ENCODE assay signal across 20 cellular contexts in genomic region chr4:83326546-83326945, GRCh38. TPM values are rescaled to one million over a fixed set of nuclear protein-coding genes. Genes with fewer than 3 reads are reported as not detected.
DNase-seq lines count a peak whose midpoint lies in the region; FAIRE-seq and TF ChIP-seq lines count a peak whose summit lies in the region.
"Had no signal": no experiment of that assay in that cellular context is flagged by ENCODE, and none has a peak within 500 bp of the region (broad histone marks: within the 10 kb centered on the region; RNA-seq: fewer than 3 reads in every experiment).

No MANE protein-coding gene starts in this region.

- no peak overlapping the region for H3K27ac ChIP-seq in OCI-LY3 (ENCODE audit: low read length)
- H3K27ac ChIP-seq in neutrophil: peak overlapping the region; percentile 43
- H3K27ac ChIP-seq in small intestine (ENCODE audit: low read depth in 1 of 2, low read length in 1 of 2): no peak overlapping the region
- no peak overlapping the region for H3K27ac ChIP-seq in neuronal stem cell (replicated peaks; ENCODE audit: low read length)
- H3K27ac ChIP-seq: 22Rv1 had no signal

- H3K79me2 ChIP-seq in OCI-LY3 (ENCODE audit: low read length): no peaks in the 10 kb centered on the region

- H3K4me2 ChIP-seq in OCI-LY3 (ENCODE audit: low read length): no peak overlapping the region
- H3K4me2 ChIP-seq in neuronal stem cell (ENCODE audit: insufficient read depth, low read length, poor library complexity, severe bottlenecking): no peak overlapping the region

- no peaks in the 10 kb centered on the region for H3K79me1 ChIP-seq in neuronal stem cell (ENCODE audit: low read depth, low read length)

- no peak overlapping the region for H3K18ac ChIP-seq in neuronal stem cell (ENCODE audit: low read length)

- DNase-seq in Ammon's horn (ENCODE audit: low spot score) (peak; percentile 53), small intestine (no peak), HTR-8/SVneo (ENCODE audit: insufficient read length, low spot score) (no peak), neuronal stem cell (ENCODE audit: low spot score) (no peak)
- DNase-seq: BE2C; Caco-2; CD4-positive, CD25-positive, alpha-beta regulatory T cell; CD8-positive, alpha-beta T cell; DMS153; DND-41; GOT3; HFFc6 had no signal

- H3K4ac ChIP-seq in neuronal stem cell (ENCODE audit: low read length): no peak overlapping the region

- H3K27me3 ChIP-seq in OCI-LY3 (ENCODE audit: low read depth, low read length): peaks cover 5% of the 10 kb centered on the region; the same call in 1 of the 2 replicates
- H3K27me3 ChIP-seq in neutrophil: no peaks in the 10 kb centered on the region
- H3K27me3 ChIP-seq in small intestine (ENCODE audit: control insufficient read depth in 2 of 2, insufficient read depth in 2 of 2, low read length in 2 of 2): no peaks in the 10 kb centered on the region
- H3K27me3 ChIP-seq in neuronal stem cell (ENCODE audit: control insufficient read depth in 3 of 3, insufficient read depth in 3 of 3, low read depth in 1 of 3, low read length in 3 of 3): peaks cover 0 to 51% (median 0%) of the 10 kb centered on the region in 3 experiments
- H3K27me3 ChIP-seq: BE2C had no signal

- no peak overlapping the region for H2AK5ac ChIP-seq in neuronal stem cell (ENCODE audit: low read depth, low read length)

- H3K4me1 ChIP-seq in OCI-LY3 (ENCODE audit: low read length): peaks cover 3% of the 10 kb centered on the region; the same call in 1 of the 2 replicates
- peaks cover 35 to 43% of the 10 kb centered on the region in 2 experiments for H3K4me1 ChIP-seq in neutrophil (ENCODE audit: control insufficient read depth in 1 of 2, insufficient read depth in 1 of 2, low read depth in 1 of 2, low read length in 1 of 2)
- no peaks in the 10 kb centered on the region for H3K4me1 ChIP-seq in small intestine (ENCODE audit: control insufficient read depth in 2 of 2, insufficient read depth in 1 of 2, low read depth in 1 of 2, low read length in 1 of 2)
- H3K4me1 ChIP-seq in neuronal stem cell (ENCODE audit: control insufficient read depth in 2 of 2, insufficient read depth in 1 of 2, low read depth in 1 of 2, low read length in 2 of 2): no peaks in the 10 kb centered on the region
- H3K4me1 ChIP-seq: BE2C, HAP-1 had no signal

- H2AFZ ChIP-seq in OCI-LY3 (ENCODE audit: low read depth, low read length) (peak overlapping the region; percentile 9; the same call in 1 of the 2 replicates), neuronal stem cell (ENCODE audit: low read length) (no peak overlapping the region)

- no peak for TF ChIP-seq CTCF in OCI-LY3 (IDR thresholded peaks at IDR 0.05; ENCODE audit: low read depth, low read length)
- no peak for TF ChIP-seq CTCF in neutrophil (IDR thresholded peaks at IDR 0.05)

- no peak overlapping the region for H2BK5ac ChIP-seq in neuronal stem cell (ENCODE audit: low read length)

- H4K20me1 ChIP-seq in OCI-LY3 (ENCODE audit: insufficient read depth, low read length): no peaks in the 10 kb centered on the region

- H2BK12ac ChIP-seq in neuronal stem cell (ENCODE audit: low read length): no peak overlapping the region

- H3K9ac ChIP-seq in OCI-LY3 (ENCODE audit: low read length) (no peak overlapping the region), neuronal stem cell (ENCODE audit: low read depth, low read length, poor library complexity) (no peak overlapping the region)

- H3K36me3 ChIP-seq in OCI-LY3 (replicated peaks; ENCODE audit: low read depth, low read length) (no peaks in the 10 kb centered on the region), neutrophil (no peaks in the 10 kb centered on the region), small intestine (ENCODE audit: control insufficient read depth in 2 of 2, insufficient read depth in 2 of 2, low read length in 2 of 2) (no peaks in the 10 kb centered on the region), neuronal stem cell (replicated peaks in 1 of 2; ENCODE audit: control insufficient read depth in 2 of 2, insufficient read depth in 2 of 2, low read length in 2 of 2) (no peaks in the 10 kb centered on the region)
- H3K36me3 ChIP-seq: BE2C had no signal

- H2BK15ac ChIP-seq in neuronal stem cell (ENCODE audit: low read length): no peak overlapping the region

- H3K23ac ChIP-seq in neuronal stem cell (ENCODE audit: low read depth, low read length, poor library complexity): no peak overlapping the region

- H3K9me3 ChIP-seq in OCI-LY3 (ENCODE audit: insufficient read depth, low read length) (no peaks in the 10 kb centered on the region), neutrophil (no peaks in the 10 kb centered on the region), small intestine (ENCODE audit: control insufficient read depth, low read depth) (no peaks in the 10 kb centered on the region), neuronal stem cell (replicated peaks in 1 of 2; ENCODE audit: control insufficient read depth in 2 of 2, insufficient read depth in 1 of 2, low read depth in 1 of 2, low read length in 2 of 2) (no peaks in the 10 kb centered on the region)
- H3K9me3 ChIP-seq: BE2C, Caco-2, HAP-1 had no signal

- H4K8ac ChIP-seq in neuronal stem cell (ENCODE audit: low read depth, low read length): no peak overlapping the region

- FAIRE-seq in small intestine (lab: Jason Lieb, UNC): no peak
- no peak for FAIRE-seq in HTR-8/SVneo (lab: Jason Lieb, UNC)
- FAIRE-seq: A204.1, G401.6, GM12892, H54 had no signal

- no peak overlapping the region for H4K91ac ChIP-seq in neuronal stem cell (ENCODE audit: low read depth, low read length, poor library complexity)

- H3K4me3 ChIP-seq in OCI-LY3 (ENCODE audit: low read length) (no peak overlapping the region), neutrophil (ENCODE audit: low read depth in 1 of 2, low read length in 1 of 2) (no peak overlapping the region), small intestine (ENCODE audit: low read depth in 1 of 2, low read length in 2 of 2) (no peak overlapping the region), neuronal stem cell (ENCODE audit: low read length in 2 of 2) (no peak overlapping the region)
- H3K4me3 ChIP-seq: HAP-1 had no signal

- 84 to 86% (median 85%) methylated on average over 8 of the region's 8 CpGs for WGBS in small intestine, 3 donors
- WGBS in neuronal stem cell (ENCODE audit: extremely low coverage in 2 of 2, insufficient read length in 2 of 2, insufficient replicate concordance in 1 of 2), 2 donors: no CpG with 5 or more reads among the region's 8 CpGs

- no peak overlapping the region for H2BK120ac ChIP-seq in neuronal stem cell (ENCODE audit: low read depth, low read length)

- H3K14ac ChIP-seq in neuronal stem cell (ENCODE audit: low read length): no peak overlapping the region

RNA-seq across cellular contexts. Expression of gene HPSE, which starts 8.1 kb away (rescaled TPM):
- 1 to 10 TPM in 2 of 3 donors, under 1 TPM in 1; 0.45 to 2.5 (median 1.4) TPM for polyA plus RNA-seq in small intestine
- 0.14 TPM for polyA plus RNA-seq in neuronal stem cell (2013, experiment 1 of 2)
- 0.12 TPM for polyA plus RNA-seq in neuronal stem cell (2013, experiment 2 of 2)

RNA-seq across cellular contexts. Expression of gene COQ2, which starts 41.9 kb away (rescaled TPM):
- 10 to 100 TPM in 1 of 3 donors, 1 to 10 TPM in 2; 6.3 to 21.7 (median 7.0) TPM for polyA plus RNA-seq in small intestine
- 18.2 TPM for polyA plus RNA-seq in neuronal stem cell (2013, experiment 1 of 2)
- 17.5 TPM for polyA plus RNA-seq in neuronal stem cell (2013, experiment 2 of 2)
